ENCODE assay signal across 14 cellular contexts in the genomic region with DNA sequence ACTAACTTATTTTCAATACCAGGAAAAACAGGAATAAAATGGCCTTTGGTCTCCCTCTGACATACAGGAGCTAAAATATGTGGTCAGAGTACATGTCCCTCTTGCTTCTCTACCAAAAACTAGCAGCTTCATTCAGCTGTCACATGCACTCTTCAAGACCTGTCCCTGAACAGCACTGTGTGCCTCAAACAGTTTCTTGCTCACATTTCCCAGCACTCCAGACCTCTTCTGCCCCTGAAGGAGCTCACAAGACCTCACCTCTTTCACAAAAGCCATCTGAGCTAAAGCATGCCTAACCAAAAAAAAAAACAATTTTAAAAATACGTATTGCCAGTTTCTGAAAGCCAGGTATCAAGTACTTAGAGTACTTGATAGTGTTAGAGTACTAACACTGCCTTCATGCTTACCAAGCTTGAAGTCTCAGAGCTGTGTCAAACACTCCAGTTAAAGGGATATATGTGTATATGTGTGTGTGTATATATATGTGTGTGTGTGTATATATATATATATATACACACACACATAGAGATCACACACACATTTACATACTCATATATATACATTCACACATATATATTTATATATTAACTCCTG.
DNase-seq lines count a peak whose midpoint lies in the region; ATAC-seq and TF ChIP-seq lines count a peak whose summit lies in the region.
"Had no signal": no experiment of that assay in that cellular context is flagged by ENCODE, and none has a peak within 500 bp of the region (broad histone marks: within the 10 kb centered on the region; RNA-seq: fewer than 3 reads in every experiment).

No MANE protein-coding gene starts in this region.

- H3K36me3 Mint-ChIP-seq in GM23338 (ENCODE audit: low read depth): no peaks in the 10 kb centered on the region
- no peaks in the 10 kb centered on the region for H3K36me3 Mint-ChIP-seq in glutamatergic neuron (ENCODE audit: unreplicated experiment)
- H3K36me3 Mint-ChIP-seq: CD4-positive, alpha-beta memory T cell had no signal

- H3K27me3 Mint-ChIP-seq in GM23338 (ENCODE audit: insufficient read depth, low read depth, poor library complexity) (no peaks in the 10 kb centered on the region), glutamatergic neuron (ENCODE audit: unreplicated experiment) (peaks cover 2% of the 10 kb centered on the region)
- H3K27me3 Mint-ChIP-seq: CD4-positive, alpha-beta memory T cell had no signal

- H3F3A ChIP-seq in GM23338 (replicated peaks; ENCODE audit: low read depth): no peaks in the 10 kb centered on the region

- ATAC-seq in GM23338: no peak
- no peak for ATAC-seq in lung (ENCODE audit: insufficient read depth, low FRiP score)
- ATAC-seq in upper lobe of left lung (ENCODE audit: low FRiP score in 2 of 2): peak; percentile 29 to 78
- no peak for ATAC-seq in GM18505 (IDR thresholded peaks at IDR 0.05; ENCODE audit: unreplicated experiment)

- TF ChIP-seq EP300 in upper lobe of left lung (IDR thresholded peaks at IDR 0.05): no peak

- H3K27ac Mint-ChIP-seq in GM23338 (0 out of 2 replicates have a peak overlapping the region, but pooled peaks have one; percentile 5), glutamatergic neuron (ENCODE audit: unreplicated experiment) (peak overlapping the region; percentile 1)
- H3K27ac Mint-ChIP-seq: CD4-positive, alpha-beta memory T cell; HFFc6 had no signal

- H3K27me3 ChIP-seq in GM23338 (ENCODE audit: insufficient read depth): no peaks in the 10 kb centered on the region
- no peaks in the 10 kb centered on the region for H3K27me3 ChIP-seq in lung (ENCODE audit: control insufficient read depth, insufficient read depth)
- no peaks in the 10 kb centered on the region for H3K27me3 ChIP-seq in upper lobe of left lung

- H4K20me1 ChIP-seq in GM23338 (replicated peaks; ENCODE audit: insufficient read depth): no peaks in the 10 kb centered on the region

- DNase-seq in GM23338 (ENCODE audit: low spot score) (no peak), glutamatergic neuron (no peak), lung (ENCODE audit: low spot score) (peak; percentile 41), upper lobe of left lung (peak in 1 of 2 donors; percentile 61), NCI-H1105 treated with DMSO at 0.1 percent for 48 hours (lab: John Stamatoyannopoulos, UW) (no peak)
- no peak for DNase-seq in stimulated activated CD8-positive, alpha-beta memory T cell treated with anti-CD3 and anti-CD28 coated beads, Interleukin-4, amount 100 ng/mL, for 48 hours
- DNase-seq: C1 segment of cervical spinal cord; CD4-positive, alpha-beta memory T cell; DMS 273 treated with DMSO at 0.1 percent for 48 hours; DND-41; GOT3; HFFc6 had no signal

- H3K4me1 Mint-ChIP-seq in GM23338 (no peaks in the 10 kb centered on the region), glutamatergic neuron (ENCODE audit: low read depth, unreplicated experiment) (peaks cover 24% of the 10 kb centered on the region)
- H3K4me1 Mint-ChIP-seq: CD4-positive, alpha-beta memory T cell had no signal

- no peaks in the 10 kb centered on the region for H3K9me3 ChIP-seq in lung (ENCODE audit: control insufficient read depth in 2 of 2, insufficient read depth in 1 of 2, low read length in 1 of 2)
- no peaks in the 10 kb centered on the region for H3K9me3 ChIP-seq in upper lobe of left lung
- H3K9me3 ChIP-seq: HAP-1 had no signal

- no peak overlapping the region for H3K27ac ChIP-seq in GM23338 (ENCODE audit: low read depth)
- no peak overlapping the region for H3K27ac ChIP-seq in lung (ENCODE audit: low read depth in 1 of 2, low read length in 1 of 2)
- no peak overlapping the region for H3K27ac ChIP-seq in upper lobe of left lung

- no peak for TF ChIP-seq CTCF in GM23338 (conservative IDR thresholded peaks at IDR 0.05; ENCODE audit: low read depth in 2 of 2)
- no peak for TF ChIP-seq CTCF in glutamatergic neuron (IDR thresholded peaks at IDR 0.05; ENCODE audit: partially characterized antibody, unreplicated experiment)
- no peak for TF ChIP-seq CTCF in lung (IDR thresholded peaks at IDR 0.05; ENCODE audit: control extremely low read depth, extremely low read depth)
- no peak for TF ChIP-seq CTCF in upper lobe of left lung (IDR thresholded peaks at IDR 0.05)

- H3K4me1 ChIP-seq in GM23338 (ENCODE audit: insufficient read depth): no peaks in the 10 kb centered on the region
- no peaks in the 10 kb centered on the region for H3K4me1 ChIP-seq in lung (ENCODE audit: control insufficient read depth in 2 of 2, insufficient read depth in 2 of 2, low read length in 2 of 2)
- no peaks in the 10 kb centered on the region for H3K4me1 ChIP-seq in upper lobe of left lung
- H3K4me1 ChIP-seq: HAP-1 had no signal

- no peak overlapping the region for H2AFZ ChIP-seq in GM23338

- H3K9me3 Mint-ChIP-seq in GM23338 (no peaks in the 10 kb centered on the region), glutamatergic neuron (ENCODE audit: unreplicated experiment) (peaks cover 5% of the 10 kb centered on the region)

- WGBS in lung, 2 donors: 64 to 71% methylated on average over 1 of the region's 1 CpG
- WGBS in upper lobe of left lung, 2 donors: 67 to 75% methylated on average over 1 of the region's 1 CpG

- H3K4me2 ChIP-seq in GM23338: no peak overlapping the region

- H3K4me3 Mint-ChIP-seq in GM23338 (no peak overlapping the region), glutamatergic neuron (ENCODE audit: unreplicated experiment) (no peak overlapping the region)
- H3K4me3 Mint-ChIP-seq: CD4-positive, alpha-beta memory T cell; HFFc6 had no signal

- no peak overlapping the region for H3K4me3 ChIP-seq in GM23338
- H3K4me3 ChIP-seq in lung: no peak overlapping the region
- H3K4me3 ChIP-seq in upper lobe of left lung: no peak overlapping the region
- H3K4me3 ChIP-seq: HAP-1 had no signal

- H3K79me2 ChIP-seq in GM23338 (replicated peaks; ENCODE audit: insufficient read depth): no peaks in the 10 kb centered on the region

- no peaks in the 10 kb centered on the region for H3K36me3 ChIP-seq in GM23338 (ENCODE audit: insufficient read depth)
- H3K36me3 ChIP-seq in lung (ENCODE audit: control insufficient read depth in 2 of 2, insufficient read depth in 2 of 2, low read length in 2 of 2): no peaks in the 10 kb centered on the region
- H3K36me3 ChIP-seq in upper lobe of left lung: no peaks in the 10 kb centered on the region
- H3K36me3 ChIP-seq: HAP-1 had no signal

- TF ChIP-seq POLR2A in upper lobe of left lung (IDR thresholded peaks at IDR 0.05) (no peak), GM18505 (IDR thresholded peaks at IDR 0.05; ENCODE audit: borderline replicate concordance, extremely low read depth, insufficient read depth, insufficient read length) (no peak)

- no peaks in the 10 kb centered on the region for H3K9me2 ChIP-seq in GM23338 (ENCODE audit: insufficient read depth)

TF ChIP-seq in GM23338, 12 proteins besides CTCF, POLR2A, EP300 and RAD21 (continues in another document):
- no peak for TF ChIP-seq STAT1 (IDR thresholded peaks at IDR 0.05; ENCODE audit: unreplicated experiment)
- TF ChIP-seq CREB1 (CRISPR knock-in tag; IDR thresholded peaks at IDR 0.05; ENCODE audit: low read depth): no peak
- no peak for TF ChIP-seq NANOG (IDR thresholded peaks at IDR 0.05; ENCODE audit: borderline replicate concordance)
- TF ChIP-seq JUNB (IDR thresholded peaks at IDR 0.05; ENCODE audit: unreplicated experiment): no peak

Comparison
In these comparisons a context has a peak if more than half of its experiments do, and no peak if none do; other contexts are left out.
1. ATAC-seq: peak in upper lobe of left lung (2 of 2); none in GM23338 (single experiment), lung (single experiment) and GM18505 (single experiment).